8 cellular contexts compared by ENCODE assay signal in the genomic region with DNA sequence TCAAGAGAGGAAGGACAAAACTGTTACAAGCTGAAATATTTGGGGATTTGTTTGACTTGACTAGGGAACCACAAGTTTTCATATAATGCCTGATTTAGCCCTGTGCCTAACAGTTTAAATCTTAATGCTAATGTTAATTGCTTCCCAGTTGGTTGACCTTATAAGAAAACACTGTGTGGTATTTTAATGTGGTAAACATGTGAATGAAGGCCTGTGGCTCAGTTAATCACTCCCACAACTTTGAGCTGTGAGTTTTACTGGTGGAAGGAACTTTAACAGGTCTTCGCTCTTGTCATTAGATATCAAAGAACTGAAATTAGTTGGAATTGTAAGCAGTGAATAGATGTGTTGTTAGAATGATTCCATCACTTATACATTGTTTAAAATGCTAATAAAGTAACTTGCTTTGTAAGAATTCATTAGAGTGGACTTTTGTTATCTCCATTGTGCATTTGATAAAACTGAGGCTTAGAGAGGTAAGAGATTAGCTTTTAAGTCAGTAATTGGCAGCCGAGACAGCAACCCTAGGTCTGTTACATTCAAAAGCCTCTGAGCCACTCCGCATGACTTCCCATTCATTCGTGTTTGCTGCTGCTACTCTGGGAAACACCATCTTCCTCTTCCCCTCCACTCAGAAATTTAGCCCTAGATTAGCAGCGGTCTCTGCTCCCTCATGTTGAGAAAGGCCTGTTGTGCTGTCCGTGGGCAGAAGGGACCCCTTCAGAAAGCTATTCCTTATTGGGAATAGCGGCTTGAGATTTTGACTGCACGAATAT. TPM values are rescaled to one million over a fixed set of nuclear protein-coding genes. Genes with fewer than 3 reads are reported as not detected.
DNase-seq lines count a peak whose midpoint lies in the region.

No MANE protein-coding gene starts in this region.

- H3K27me3 ChIP-seq in iPS-18a (ENCODE audit: control insufficient read depth, insufficient read depth, low read length) (no peaks in the 10 kb centered on the region), skeletal muscle tissue (ENCODE audit: control insufficient read depth in 3 of 3, insufficient read depth in 3 of 3, low read length in 3 of 3) (no peaks in the 10 kb centered on the region)

- DNase-seq in activated naive CD4-positive, alpha-beta T cell treated with anti-CD3 and anti-CD28 coated beads, Interleukin-2, amount 10 ng/mL, durations not matched to agents 7 days and 5 days = no peak
- no peak for DNase-seq in activated naive CD4-positive, alpha-beta T cell (lab: John Stamatoyannopoulos, UW)
- DNase-seq in NCI-H2107 treated with DMSO at 0.1 percent for 48 hours (lab: John Stamatoyannopoulos, UW; ENCODE audit: unreplicated experiment) (peak; percentile 81), NCI-H446 treated with DMSO at 0.1 percent for 48 hours (lab: John Stamatoyannopoulos, UW) (no peak)
- DNase-seq in activated T-helper 1 cell treated with anti-CD3 and anti-CD28 coated beads, Interleukin-12 subunit alpha, Interleukin-12 subunit beta, Interleukin-2, Interleukin-4 antibody, amounts not matched to agents 30 ng/mL and 10 ng/mL and 1 ng/mL, durations not matched to agents 14 hours and 24 hours and 36 hours (ENCODE audit: low spot score) = no peak
- no peak for DNase-seq in stimulated activated naive CD4-positive, alpha-beta T cell treated with Interleukin-2 at 50 U/mL for 16 hours (lab: John Stamatoyannopoulos, UW)

- H3K4me1 ChIP-seq in iPS-18a (ENCODE audit: control insufficient read depth, low read depth, low read length) (peaks cover 11% of the 10 kb centered on the region), skeletal muscle tissue (ENCODE audit: control insufficient read depth in 3 of 3, insufficient read depth in 3 of 3, low read length in 3 of 3) (peaks cover 5 to 19% (median 16%) of the 10 kb centered on the region in 3 donors)

- H3K9me3 Mint-ChIP-seq in activated naive CD4-positive, alpha-beta T cell treated with anti-CD3 and anti-CD28 coated beads, Interleukin-2, amount 10 ng/mL, durations not matched to agents 7 days and 5 days = no peaks in the 10 kb centered on the region
- no peaks in the 10 kb centered on the region for H3K9me3 Mint-ChIP-seq in activated T-helper 1 cell treated with anti-CD3 and anti-CD28 coated beads, Interleukin-12 subunit alpha, Interleukin-12 subunit beta, Interleukin-2, Interleukin-4 antibody, amounts not matched to agents 30 ng/mL and 10 ng/mL and 1 ng/mL, durations not matched to agents 14 hours and 24 hours and 36 hours

- H3K9me3 ChIP-seq in iPS-18a (ENCODE audit: control insufficient read depth, low read depth, low read length) (no peaks in the 10 kb centered on the region), skeletal muscle tissue (ENCODE audit: control insufficient read depth in 3 of 3, low read length in 3 of 3) (no peaks in the 10 kb centered on the region)

- peaks cover 25% of the 10 kb centered on the region for H3K36me3 Mint-ChIP-seq in activated naive CD4-positive, alpha-beta T cell treated with anti-CD3 and anti-CD28 coated beads, Interleukin-2, amount 10 ng/mL, durations not matched to agents 7 days and 5 days
- H3K36me3 Mint-ChIP-seq in activated T-helper 1 cell treated with anti-CD3 and anti-CD28 coated beads, Interleukin-12 subunit alpha, Interleukin-12 subunit beta, Interleukin-2, Interleukin-4 antibody, amounts not matched to agents 30 ng/mL and 10 ng/mL and 1 ng/mL, durations not matched to agents 14 hours and 24 hours and 36 hours (ENCODE audit: low read depth) = peaks cover 37% of the 10 kb centered on the region

- CTCF ChIA-PET in activated naive CD4-positive, alpha-beta T cell treated with anti-CD3 and anti-CD28 coated beads, Interleukin-2, amount 10 ng/mL, durations not matched to agents 7 days and 5 days (lab: Charles Lee) = interaction anchor here (1.4 kb wide), 1 partner anchor 17 kb away, joined by 3 read pairs; no protein-coding TSS in a partner anchor

- no peaks in the 10 kb centered on the region for H3K27me3 Mint-ChIP-seq in activated naive CD4-positive, alpha-beta T cell treated with anti-CD3 and anti-CD28 coated beads, Interleukin-2, amount 10 ng/mL, durations not matched to agents 7 days and 5 days
- no peaks in the 10 kb centered on the region for H3K27me3 Mint-ChIP-seq in activated T-helper 1 cell treated with anti-CD3 and anti-CD28 coated beads, Interleukin-12 subunit alpha, Interleukin-12 subunit beta, Interleukin-2, Interleukin-4 antibody, amounts not matched to agents 30 ng/mL and 10 ng/mL and 1 ng/mL, durations not matched to agents 14 hours and 24 hours and 36 hours (ENCODE audit: insufficient read depth)

- peaks cover 48% of the 10 kb centered on the region for H3K4me1 Mint-ChIP-seq in activated naive CD4-positive, alpha-beta T cell treated with anti-CD3 and anti-CD28 coated beads, Interleukin-2, amount 10 ng/mL, durations not matched to agents 7 days and 5 days
- peaks cover 51% of the 10 kb centered on the region for H3K4me1 Mint-ChIP-seq in activated T-helper 1 cell treated with anti-CD3 and anti-CD28 coated beads, Interleukin-12 subunit alpha, Interleukin-12 subunit beta, Interleukin-2, Interleukin-4 antibody, amounts not matched to agents 30 ng/mL and 10 ng/mL and 1 ng/mL, durations not matched to agents 14 hours and 24 hours and 36 hours (ENCODE audit: low read depth)

- H3K9ac ChIP-seq in iPS-18a (ENCODE audit: low read length) = peak overlapping the region; percentile 89
- peak overlapping the region; percentile 90 to 97 (median 92) for H3K9ac ChIP-seq in skeletal muscle tissue (ENCODE audit: low read depth in 1 of 3, low read length in 3 of 3)

- peaks cover 32% of the 10 kb centered on the region for H3K36me3 ChIP-seq in iPS-18a (ENCODE audit: control insufficient read depth, low read depth, low read length)
- peaks cover 4 to 21% (median 14%) of the 10 kb centered on the region in 3 donors for H3K36me3 ChIP-seq in skeletal muscle tissue (ENCODE audit: control insufficient read depth in 3 of 3, insufficient read depth in 3 of 3, low read length in 3 of 3)

- H3K4me3 ChIP-seq in iPS-18a (ENCODE audit: low read length) = peak overlapping the region; percentile 96
- peak overlapping the region; percentile 91 to 96 (median 91) for H3K4me3 ChIP-seq in skeletal muscle tissue (ENCODE audit: low read length in 3 of 3)

- H3K27ac ChIP-seq in iPS-18a (ENCODE audit: low read length) (no peak overlapping the region), skeletal muscle tissue (ENCODE audit: low read depth, low read length) (peak overlapping the region; percentile 95)

- peak overlapping the region; percentile 87 for H3K27ac Mint-ChIP-seq in activated naive CD4-positive, alpha-beta T cell treated with anti-CD3 and anti-CD28 coated beads, Interleukin-2, amount 10 ng/mL, durations not matched to agents 7 days and 5 days
- H3K27ac Mint-ChIP-seq in activated T-helper 1 cell treated with anti-CD3 and anti-CD28 coated beads, Interleukin-12 subunit alpha, Interleukin-12 subunit beta, Interleukin-2, Interleukin-4 antibody, amounts not matched to agents 30 ng/mL and 10 ng/mL and 1 ng/mL, durations not matched to agents 14 hours and 24 hours and 36 hours = peak overlapping the region; percentile 89

- intact Hi-C loops in activated T-helper 1 cell treated with anti-CD3 and anti-CD28 coated beads, Interleukin-12 subunit alpha, Interleukin-12 subunit beta, Interleukin-2, Interleukin-4 antibody, amounts not matched to agents 30 ng/mL and 10 ng/mL and 1 ng/mL, durations not matched to agents 14 hours and 24 hours and 36 hours (cut with micrococcal nuclease) = loop anchor here (5.0 kb wide), 3 partner anchors 231 to 1849 kb away; partner anchors contain the start of gene GNS

- H3K4me3 Mint-ChIP-seq in activated naive CD4-positive, alpha-beta T cell treated with anti-CD3 and anti-CD28 coated beads, Interleukin-2, amount 10 ng/mL, durations not matched to agents 7 days and 5 days = peak overlapping the region; percentile 89
- peak overlapping the region; percentile 96 for H3K4me3 Mint-ChIP-seq in activated T-helper 1 cell treated with anti-CD3 and anti-CD28 coated beads, Interleukin-12 subunit alpha, Interleukin-12 subunit beta, Interleukin-2, Interleukin-4 antibody, amounts not matched to agents 30 ng/mL and 10 ng/mL and 1 ng/mL, durations not matched to agents 14 hours and 24 hours and 36 hours

RNA-seq across cellular contexts. Expression of gene TBK1, which starts 1.0 kb away (rescaled TPM):
- 33.6 and 42.4 TPM in 2 replicates for total RNA-seq in activated T-helper 1 cell treated with anti-CD3 and anti-CD28 coated beads, Interleukin-12 subunit alpha, Interleukin-12 subunit beta, Interleukin-2, Interleukin-4 antibody, amounts not matched to agents 30 ng/mL and 10 ng/mL and 1 ng/mL, durations not matched to agents 14 hours and 24 hours and 36 hours
- total RNA-seq in skeletal muscle tissue = 19.8 TPM

RNA-seq across cellular contexts. Expression of gene XPOT, which starts 46.7 kb away (rescaled TPM):
- total RNA-seq in activated T-helper 1 cell treated with anti-CD3 and anti-CD28 coated beads, Interleukin-12 subunit alpha, Interleukin-12 subunit beta, Interleukin-2, Interleukin-4 antibody, amounts not matched to agents 30 ng/mL and 10 ng/mL and 1 ng/mL, durations not matched to agents 14 hours and 24 hours and 36 hours = 145 and 146 TPM in 2 replicates
- 35.0 TPM for total RNA-seq in skeletal muscle tissue
